1 cellular context compared by ENCODE assay signal in genomic region chr2:98583866-98584618, GRCh38.
TF ChIP-seq lines count a peak whose summit lies in the region.

No MANE protein-coding gene starts in this region.

TF ChIP-seq in HepG2, 621 proteins besides CTCF, POLR2A, EP300 and RAD21 (continues in another document):
- TF ChIP-seq SUZ12 (IDR thresholded peaks at IDR 0.05; ENCODE audit: low read depth, low read length): no peak
- no peak for TF ChIP-seq RNF219 (CRISPR knock-in tag; IDR thresholded peaks at IDR 0.05)
- TF ChIP-seq ZNF567 (CRISPR knock-in tag; IDR thresholded peaks at IDR 0.05; ENCODE audit: borderline replicate concordance): no peak
- TF ChIP-seq CERS6 (CRISPR knock-in tag; IDR thresholded peaks at IDR 0.05): no peak
- peak; percentile 77 for TF ChIP-seq IKZF5 (CRISPR knock-in tag; IDR thresholded peaks at IDR 0.05)
- TF ChIP-seq ZNF407 (CRISPR knock-in tag; IDR thresholded peaks at IDR 0.05; ENCODE audit: not compliant biosample characterization): peak; percentile 45
- TF ChIP-seq ZNF724P (CRISPR knock-in tag; IDR thresholded peaks at IDR 0.05; ENCODE audit: borderline replicate concordance): no peak
- TF ChIP-seq GZF1 (CRISPR knock-in tag; IDR thresholded peaks at IDR 0.05): no peak
- TF ChIP-seq ATF3 (CRISPR knock-in tag; IDR thresholded peaks at IDR 0.05): no peak
- TF ChIP-seq RERE (CRISPR knock-in tag; IDR thresholded peaks at IDR 0.05; ENCODE audit: low read depth): no peak
- TF ChIP-seq ZNF367 (CRISPR knock-in tag; IDR thresholded peaks at IDR 0.05; ENCODE audit: borderline replicate concordance): no peak
- no peak for TF ChIP-seq TRIM22 (IDR thresholded peaks at IDR 0.05)
- TF ChIP-seq FOXJ3 (CRISPR knock-in tag; IDR thresholded peaks at IDR 0.05; ENCODE audit: borderline replicate concordance): 0 out of 2 replicates have a peak, but pooled peaks have one; percentile 61
- TF ChIP-seq E2F5 (CRISPR knock-in tag; conservative IDR thresholded peaks at IDR 0.05): no peak
- TF ChIP-seq NAIF1 (CRISPR knock-in tag; IDR thresholded peaks at IDR 0.05; ENCODE audit: borderline replicate concordance): no peak
- TF ChIP-seq ZNF619 (CRISPR knock-in tag; IDR thresholded peaks at IDR 0.05): peak; percentile 43; the same call in 1 of the 2 replicates
- TF ChIP-seq ZNF607 (CRISPR knock-in tag; IDR thresholded peaks at IDR 0.05; ENCODE audit: borderline replicate concordance): peak; percentile 55
- no peak for TF ChIP-seq SIX1 (CRISPR knock-in tag; IDR thresholded peaks at IDR 0.05; ENCODE audit: borderline replicate concordance)
- TF ChIP-seq ZNF704 (CRISPR knock-in tag; IDR thresholded peaks at IDR 0.05; ENCODE audit: borderline replicate concordance): 0 out of 2 replicates have a peak, but pooled peaks have one; percentile 21
- no peak for TF ChIP-seq ZNF382 (CRISPR knock-in tag; IDR thresholded peaks at IDR 0.05; ENCODE audit: borderline replicate concordance)
- no peak for TF ChIP-seq SNAPC5 (CRISPR knock-in tag; IDR thresholded peaks at IDR 0.05; ENCODE audit: borderline replicate concordance)
- no peak for TF ChIP-seq ZNF800 (CRISPR knock-in tag; IDR thresholded peaks at IDR 0.05)
- TF ChIP-seq ZNF780A (CRISPR knock-in tag; IDR thresholded peaks at IDR 0.05): 0 out of 2 replicates have a peak, but pooled peaks have one; percentile 79
- TF ChIP-seq ZNF207 (IDR thresholded peaks at IDR 0.05; ENCODE audit: borderline replicate concordance): no peak
- peak; percentile 83 for TF ChIP-seq ZMYM4 (CRISPR knock-in tag; IDR thresholded peaks at IDR 0.05)
